Comparison of ENCODE assay signal across 16 cellular contexts in the genomic region with DNA sequence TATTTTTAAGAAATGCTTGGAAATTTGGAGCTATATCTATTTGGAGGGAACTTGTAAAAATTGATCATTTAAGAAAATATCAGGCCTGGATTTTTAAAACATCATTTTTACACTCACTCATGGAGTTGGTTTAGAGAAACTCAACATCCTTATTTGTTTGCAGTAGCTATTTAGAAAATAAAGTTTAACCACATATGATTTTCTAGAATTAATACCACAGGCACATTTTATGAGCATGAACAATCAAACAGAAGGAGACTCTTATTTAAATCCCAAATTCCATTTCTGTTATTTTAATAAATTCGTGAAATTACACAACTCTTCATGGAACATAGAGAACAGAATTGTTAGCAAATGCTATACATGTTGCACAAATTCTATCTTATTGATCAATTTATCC. TPM values are rescaled to one million over a fixed set of nuclear protein-coding genes. Genes with fewer than 3 reads are reported as not detected.
A peak's percentile ranks its signal among the peaks of the same experiment; 100 is the strongest.
DNase-seq lines count a peak whose midpoint lies in the region; ATAC-seq, FAIRE-seq and TF ChIP-seq lines count a peak whose summit lies in the region.
"Had no signal": no experiment of that assay in that cellular context is flagged by ENCODE, and none has a peak within 500 bp of the region (broad histone marks: within the 10 kb centered on the region; RNA-seq: fewer than 3 reads in every experiment).

No MANE protein-coding gene starts in this region.

- WGBS in gastroesophageal sphincter (ENCODE audit: low coverage in 1 of 2), 2 donors = 61 to 64% methylated on average over 1 of the region's 1 CpG

- H3K27me3 Mint-ChIP-seq in activated CD4-positive, alpha-beta T cell treated with anti-CD3 and anti-CD28 coated beads, Interleukin-2, amount 10 ng/mL, durations not matched to agents 7 days and 5 days = peaks cover 30% of the 10 kb centered on the region
- H3K27me3 Mint-ChIP-seq: effector memory CD8-positive, alpha-beta T cell had no signal

- no peaks in the 10 kb centered on the region for H3K36me3 ChIP-seq in left ventricle myocardium inferior
- H3K36me3 ChIP-seq in gastroesophageal sphincter = no peaks in the 10 kb centered on the region
- no peaks in the 10 kb centered on the region for H3K36me3 ChIP-seq in upper lobe of right lung
- H3K36me3 ChIP-seq: prostate gland, stomach had no signal

- peaks cover 56% of the 10 kb centered on the region for H3K36me3 Mint-ChIP-seq in activated CD4-positive, alpha-beta T cell treated with anti-CD3 and anti-CD28 coated beads, Interleukin-2, amount 10 ng/mL, durations not matched to agents 7 days and 5 days (ENCODE audit: low read depth)
- H3K36me3 Mint-ChIP-seq: naive B cell had no signal

- no peak for TF ChIP-seq EP300 in gastroesophageal sphincter (IDR thresholded peaks at IDR 0.05)

- no peak for TF ChIP-seq CTCF in left ventricle myocardium inferior (IDR thresholded peaks at IDR 0.05; ENCODE audit: borderline replicate concordance)
- no peak for TF ChIP-seq CTCF in gastroesophageal sphincter (IDR thresholded peaks at IDR 0.05)
- no peak for TF ChIP-seq CTCF in upper lobe of right lung (IDR thresholded peaks at IDR 0.05)

- no peak for ATAC-seq in left cardiac atrium
- ATAC-seq in gastroesophageal sphincter = no peak
- no peak for ATAC-seq in upper lobe of right lung
- no peak for ATAC-seq in HG03354 (IDR thresholded peaks at IDR 0.05; ENCODE audit: poor library complexity, severe bottlenecking, unreplicated experiment)
- ATAC-seq: activated naive CD8-positive, alpha-beta T cell treated with anti-CD3 and anti-CD28 coated beads, Interleukin-2, amount 50 U/mL, for 24 hours; effector memory CD8-positive, alpha-beta T cell had no signal

- H3K4me3 ChIP-seq in left ventricle myocardium inferior (peak overlapping the region; percentile 93), gastroesophageal sphincter (peak overlapping the region in 1 of 2 donors; percentile 69), upper lobe of right lung (peak overlapping the region; percentile 25)
- H3K4me3 ChIP-seq: prostate gland, stomach had no signal

- CTCF ChIA-PET in activated CD4-positive, alpha-beta T cell treated with anti-CD3 and anti-CD28 coated beads, Interleukin-2, amount 10 ng/mL, durations not matched to agents 7 days and 5 days (lab: Charles Lee) = interaction anchor here (1.0 to 1.3 kb wide), 4 partner anchors 8 to 22 kb away, joined by 3 read pairs; a partner anchor contains a TSS

- DNase-seq in left ventricle myocardium inferior (no peak), left cardiac atrium (no peak), RCC 7860 (ENCODE audit: low spot score) (no peak), upper lobe of right lung (no peak), NOMO-1 treated with dmso at 0.1 percent for 144 hours (lab: John Stamatoyannopoulos, UW; ENCODE audit: unreplicated experiment) (no peak)
- DNase-seq in activated CD4-positive, alpha-beta T cell treated with anti-CD3 and anti-CD28 coated beads, Interleukin-2, amount 10 ng/mL, durations not matched to agents 7 days and 5 days = no peak
- DNase-seq: activated CD8-positive, alpha-beta memory T cell treated with anti-CD3 and anti-CD28 coated beads for 24 hours; activated naive CD8-positive, alpha-beta T cell treated with anti-CD3 and anti-CD28 coated beads, Interleukin-2, amount 50 U/mL, for 24 hours; effector memory CD8-positive, alpha-beta T cell; naive B cell; stomach; SW 1271 had no signal

- no peaks in the 10 kb centered on the region for H3K9me3 Mint-ChIP-seq in activated CD4-positive, alpha-beta T cell treated with anti-CD3 and anti-CD28 coated beads, Interleukin-2, amount 10 ng/mL, durations not matched to agents 7 days and 5 days
- H3K9me3 Mint-ChIP-seq: activated naive CD8-positive, alpha-beta T cell treated with anti-CD3 and anti-CD28 coated beads, Interleukin-2, amount 50 U/mL, for 24 hours; activated T-helper 1 cell treated with anti-CD3 and anti-CD28 coated beads, Interleukin-12 subunit alpha, Interleukin-12 subunit beta, Interleukin-2, Interleukin-4 antibody, amounts not matched to agents 30 ng/mL and 10 ng/mL and 1 ng/mL, durations not matched to agents 14 hours and 24 hours and 36 hours; effector memory CD8-positive, alpha-beta T cell; naive B cell had no signal

- H3K4me1 ChIP-seq in left ventricle myocardium inferior (peaks cover 62% of the 10 kb centered on the region), gastroesophageal sphincter (peaks cover 0 to 48% (median 0%) of the 10 kb centered on the region in 3 donors), upper lobe of right lung (no peaks in the 10 kb centered on the region)
- H3K4me1 ChIP-seq: prostate gland had no signal

- H3K27me3 ChIP-seq in left ventricle myocardium inferior (ENCODE audit: low read depth) (no peaks in the 10 kb centered on the region), gastroesophageal sphincter (no peaks in the 10 kb centered on the region), upper lobe of right lung (peaks cover 11% of the 10 kb centered on the region)

- intact Hi-C loops in left ventricle myocardium inferior (cut with micrococcal nuclease) (no loop called here), left cardiac atrium (cut with DNase I) (no loop called here), upper lobe of right lung (cut with DNase I) (no loop called here)

- H3K4me3 Mint-ChIP-seq in activated CD4-positive, alpha-beta T cell treated with anti-CD3 and anti-CD28 coated beads, Interleukin-2, amount 10 ng/mL, durations not matched to agents 7 days and 5 days = no peak overlapping the region
- H3K4me3 Mint-ChIP-seq: activated naive CD8-positive, alpha-beta T cell treated with anti-CD3 and anti-CD28 coated beads, Interleukin-2, amount 50 U/mL, for 24 hours; activated T-helper 1 cell treated with anti-CD3 and anti-CD28 coated beads, Interleukin-12 subunit alpha, Interleukin-12 subunit beta, Interleukin-2, Interleukin-4 antibody, amounts not matched to agents 30 ng/mL and 10 ng/mL and 1 ng/mL, durations not matched to agents 14 hours and 24 hours and 36 hours; effector memory CD8-positive, alpha-beta T cell had no signal

- TF ChIP-seq POLR2A in gastroesophageal sphincter (IDR thresholded peaks at IDR 0.05) = no peak

- H3K9me3 ChIP-seq in left ventricle myocardium inferior (replicated peaks) (no peaks in the 10 kb centered on the region), gastroesophageal sphincter (no peaks in the 10 kb centered on the region), upper lobe of right lung (no peaks in the 10 kb centered on the region)
- H3K9me3 ChIP-seq: prostate gland, stomach had no signal

- peak; percentile 56 for FAIRE-seq in RCC 7860 (lab: Jason Lieb, UNC)

- peak overlapping the region; percentile 46 for H3K27ac ChIP-seq in left ventricle myocardium inferior (replicated peaks)
- H3K27ac ChIP-seq in gastroesophageal sphincter = peak overlapping the region in 3 of 4 donors; percentile 55 to 98 (median 98)
- H3K27ac ChIP-seq in upper lobe of right lung = no peak overlapping the region
- H3K27ac ChIP-seq: prostate gland had no signal

- H3K27ac Mint-ChIP-seq in activated CD4-positive, alpha-beta T cell treated with anti-CD3 and anti-CD28 coated beads, Interleukin-2, amount 10 ng/mL, durations not matched to agents 7 days and 5 days = no peak overlapping the region
- H3K27ac Mint-ChIP-seq: activated naive CD8-positive, alpha-beta T cell treated with anti-CD3 and anti-CD28 coated beads, Interleukin-2, amount 50 U/mL, for 24 hours; activated T-helper 1 cell treated with anti-CD3 and anti-CD28 coated beads, Interleukin-12 subunit alpha, Interleukin-12 subunit beta, Interleukin-2, Interleukin-4 antibody, amounts not matched to agents 30 ng/mL and 10 ng/mL and 1 ng/mL, durations not matched to agents 14 hours and 24 hours and 36 hours; effector memory CD8-positive, alpha-beta T cell had no signal

- H3K4me1 Mint-ChIP-seq in activated CD4-positive, alpha-beta T cell treated with anti-CD3 and anti-CD28 coated beads, Interleukin-2, amount 10 ng/mL, durations not matched to agents 7 days and 5 days = peaks cover 34% of the 10 kb centered on the region

- POLR2A ChIA-PET in activated CD4-positive, alpha-beta T cell treated with anti-CD3 and anti-CD28 coated beads, Interleukin-2, amount 10 ng/mL, durations not matched to agents 7 days and 5 days (lab: Charles Lee) = no interaction called here

RNA-seq across cellular contexts. Expression of a gene that starts 3.2 kb away (rescaled TPM):
- total RNA-seq in left ventricle myocardium inferior = 12.8 TPM
- total RNA-seq in left cardiac atrium = 10 to 100 TPM; 10.0 to 19.1 TPM
- 10 to 100 TPM; 21.1 to 52.1 (median 38.8) TPM for total RNA-seq in gastroesophageal sphincter
- total RNA-seq in upper lobe of right lung = 9.6 TPM
- 10 to 100 TPM; 80.0 to 82.3 TPM for total RNA-seq in activated CD4-positive, alpha-beta T cell treated with anti-CD3 and anti-CD28 coated beads, Interleukin-2, amount 10 ng/mL, durations not matched to agents 7 days and 5 days

RNA-seq across cellular contexts. Expression of a gene that starts 13.2 kb away (rescaled TPM):
- 80.0 TPM for total RNA-seq in left ventricle myocardium inferior
- total RNA-seq in left cardiac atrium = 10 to 100 TPM; 71.2 to 76.8 TPM
- total RNA-seq in gastroesophageal sphincter = 10 to 100 TPM; 60.4 to 89.0 (median 67.8) TPM
- 46.4 TPM for total RNA-seq in upper lobe of right lung
- total RNA-seq in activated CD4-positive, alpha-beta T cell treated with anti-CD3 and anti-CD28 coated beads, Interleukin-2, amount 10 ng/mL, durations not matched to agents 7 days and 5 days = 10 to 100 TPM; 84.6 to 88.2 TPM
